9 cellular contexts compared by ENCODE assay signal in the genomic region with DNA sequence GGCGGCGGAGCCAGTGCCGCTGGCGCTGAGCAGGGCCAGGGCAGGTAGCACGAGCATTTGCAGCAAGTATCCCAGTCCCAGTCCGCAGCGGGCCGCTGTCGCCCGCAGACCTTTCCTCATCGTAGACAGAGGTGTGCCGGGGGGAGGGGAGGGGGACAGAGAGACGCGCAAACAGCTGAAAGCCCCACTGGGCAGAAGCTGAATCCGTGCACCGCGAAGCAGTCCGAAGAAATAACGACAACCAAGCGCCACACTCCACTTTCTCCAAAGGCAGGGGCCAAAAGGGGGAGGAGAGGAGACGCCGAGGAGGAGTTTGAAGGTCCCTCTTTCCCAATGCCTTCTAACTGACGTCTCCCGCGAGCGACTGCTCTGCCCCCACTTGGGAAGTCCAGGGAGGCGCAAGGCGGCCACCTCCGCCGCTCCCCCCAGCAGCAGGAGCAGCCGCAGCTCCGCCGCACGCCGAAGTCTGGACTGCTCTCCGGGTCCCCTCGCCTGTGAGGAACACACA. TPM values are rescaled to one million over a fixed set of nuclear protein-coding genes. Genes with fewer than 3 reads are reported as not detected.
DNase-seq lines count a peak whose midpoint lies in the region; ATAC-seq, FAIRE-seq and TF ChIP-seq lines count a peak whose summit lies in the region.
"Had no signal": no experiment of that assay in that cellular context is flagged by ENCODE, and none has a peak within 500 bp of the region (broad histone marks: within the 10 kb centered on the region; RNA-seq: fewer than 3 reads in every experiment).

A gene (minus strand): TSS at position 236 of the 508 bp plus-strand sequence.

- intact Hi-C loops in activated CD4-positive, alpha-beta memory T cell treated with anti-CD3 and anti-CD28 coated beads for 36 hours (cut with micrococcal nuclease): no loop called here

- ATAC-seq in A549 (peak; percentile 57 to 76), HG03457 (IDR thresholded peaks at IDR 0.05; ENCODE audit: unreplicated experiment) (no peak), GM21576 (IDR thresholded peaks at IDR 0.05; ENCODE audit: unreplicated experiment) (no peak)

- no peak for TF ChIP-seq POLR2A in A549 (IDR thresholded peaks at IDR 0.05; ENCODE audit: low read length)
- peak; percentile 29; the same call in 1 of the 2 replicates for TF ChIP-seq POLR2A in H54 (IDR thresholded peaks at IDR 0.05; ENCODE audit: low read depth, low read length)

- peak within 1 kb of the TSS; percentile 99 for H3K4me2 ChIP-seq in A549

- H3K9me3 Mint-ChIP-seq in activated CD4-positive, alpha-beta memory T cell treated with anti-CD3 and anti-CD28 coated beads for 36 hours: no peaks in the 10 kb centered on the region
- H3K9me3 Mint-ChIP-seq in nephron progenitor cell: no peaks in the 10 kb centered on the region

- H3K27me3 Mint-ChIP-seq in activated CD4-positive, alpha-beta memory T cell treated with anti-CD3 and anti-CD28 coated beads for 36 hours: peaks cover 50% of the 10 kb centered on the region
- peaks cover 21% of the 10 kb centered on the region for H3K27me3 Mint-ChIP-seq in nephron progenitor cell (ENCODE audit: low read depth, poor library complexity)

- H3K4me3 Mint-ChIP-seq in activated CD4-positive, alpha-beta memory T cell treated with anti-CD3 and anti-CD28 coated beads for 36 hours: peak within 1 kb of the TSS; percentile 69
- peak within 1 kb of the TSS; percentile 89 for H3K4me3 Mint-ChIP-seq in nephron progenitor cell

- POLR2A ChIA-PET in A549 (lab: Yijun Ruan, JAX): no interaction called here
- POLR2A ChIA-PET in activated CD4-positive, alpha-beta memory T cell treated with anti-CD3 and anti-CD28 coated beads for 36 hours (lab: Charles Lee): no interaction called here

- no peaks in the 10 kb centered on the region for H3K9me3 ChIP-seq in A549

- TF ChIP-seq CTCF in A549 (IDR thresholded peaks at IDR 0.05) (no peak), nephron progenitor cell (IDR thresholded peaks at IDR 0.05) (no peak)

- peak within 1 kb of the TSS; percentile 48 for H3K4me3 ChIP-seq in A549

- peaks cover 8% of the 10 kb centered on the region for H3K4me1 Mint-ChIP-seq in activated CD4-positive, alpha-beta memory T cell treated with anti-CD3 and anti-CD28 coated beads for 36 hours (ENCODE audit: low read depth)
- H3K4me1 Mint-ChIP-seq in nephron progenitor cell: peaks cover 56% of the 10 kb centered on the region

- WGBS in A549 (ENCODE audit: missing lambda C conversion rate): 9% methylated on average over 19 of the region's 37 CpGs

- FAIRE-seq in A549 (lab: Jason Lieb, UNC) (no peak), H54 (lab: Jason Lieb, UNC) (no peak), frontal cortex (lab: Jason Lieb, UNC) (no peak)

- peak in 1 of 2 experiments; percentile 37 for DNase-seq in A549 (ENCODE audit: low read depth in 1 of 2, low spot score in 1 of 2)
- DNase-seq in H54 (ENCODE audit: insufficient read length, low spot score): peak; percentile 26
- no peak for DNase-seq in activated CD4-positive, alpha-beta memory T cell treated with anti-CD3 and anti-CD28 coated beads for 36 hours
- peak; percentile 58 to 60 for DNase-seq in frontal cortex (ENCODE audit: low spot score in 2 of 2)
- peak; percentile 73 for DNase-seq in nephron progenitor cell
- DNase-seq in germinal center (ENCODE audit: low spot score): no peak

- no peak within 1 kb of the TSS for H3K27ac Mint-ChIP-seq in activated CD4-positive, alpha-beta memory T cell treated with anti-CD3 and anti-CD28 coated beads for 36 hours
- no peak within 1 kb of the TSS for H3K27ac Mint-ChIP-seq in nephron progenitor cell

- no peak for TF ChIP-seq EP300 in A549 (IDR thresholded peaks at IDR 0.05)

- CTCF ChIA-PET in A549 (lab: Yijun Ruan, JAX): interaction anchor here (1.3 kb wide), 1 partner anchor 38 kb away, joined by 3 read pairs; no protein-coding TSS in a partner anchor
- CTCF ChIA-PET in activated CD4-positive, alpha-beta memory T cell treated with anti-CD3 and anti-CD28 coated beads for 36 hours (lab: Charles Lee): interaction anchor here (0.6 kb wide), 1 partner anchor 319 kb away, joined by 3 read pairs; no protein-coding TSS in a partner anchor

- TF ChIP-seq RAD21 in A549 (conservative IDR thresholded peaks at IDR 0.05 in 1 of 2, IDR thresholded peaks at IDR 0.05 in 1 of 2): no peak

- 0 out of 3 replicates have a peak, but pooled peaks cover 6% of the 10 kb centered on the region for H3K4me1 ChIP-seq in A549

- no peaks in the 10 kb centered on the region for H3K36me3 Mint-ChIP-seq in activated CD4-positive, alpha-beta memory T cell treated with anti-CD3 and anti-CD28 coated beads for 36 hours
- no peaks in the 10 kb centered on the region for H3K36me3 Mint-ChIP-seq in nephron progenitor cell (ENCODE audit: low read depth)

- H3K27ac ChIP-seq in A549: peak within 1 kb of the TSS in 1 of 2 experiments; percentile 65; a peak in 2 of 6 replicates
- H3K27ac ChIP-seq: epithelial cell of prostate had no signal

TF ChIP-seq in A549, 52 proteins besides CTCF, POLR2A, EP300 and RAD21:
- TF ChIP-seq CBX8 (IDR thresholded peaks at IDR 0.05) (no peak), JUNB (IDR thresholded peaks at IDR 0.05) (no peak), NPAS2 (CRISPR knock-in tag; IDR thresholded peaks at IDR 0.05; ENCODE audit: borderline replicate concordance) (no peak), RNF2 (IDR thresholded peaks at IDR 0.05; ENCODE audit: borderline replicate concordance, low read depth) (peak; percentile 21; the same call in 1 of the 2 replicates)

RNA-seq across cellular contexts. Expression of the gene that starts here (rescaled TPM):
- polyA plus RNA-seq in A549 (2011; rRNA removed) (0.07 and 0.13 TPM in 2 replicates), A549 (2017; fragmentation: RNase III; extraction: RNeasy Plus Mini Kit Qiagen cat#74134 plus additional on column Dnase treatment) (not detected in 3 replicates)
- 0.03 TPM in 1 of 2 replicates, not detected in the other for polyA plus RNA-seq in A549 (2012; cell fraction: cytosol; rRNA removed)
- not detected in 2 replicates for polyA plus RNA-seq in A549 (2012; cell fraction: nucleus; rRNA removed)
- polyA minus RNA-seq in A549 (2011; rRNA and poly(A)+ RNA removed): 0.12 and 0.19 TPM in 2 replicates
- total RNA-seq in activated CD4-positive, alpha-beta memory T cell treated with anti-CD3 and anti-CD28 coated beads for 36 hours: not detected
- total RNA-seq in frontal cortex: 14.3 TPM

Comparison
In these comparisons a context has a peak if more than half of its experiments do, and no peak if none do; other contexts are left out.
1. RNA of the gene that starts here (total RNA-seq): 14.3 TPM in frontal cortex (single experiment); not detected in activated CD4-positive, alpha-beta memory T cell treated with anti-CD3 and anti-CD28 coated beads for 36 hours; every median in the first group is over 10 times any median in the second.
2. Peak in ATAC-seq, H3K4me3 ChIP-seq and H3K4me2 ChIP-seq in A549; RNA of the gene not detected or under 1 TPM.
3. DNase-seq: peak in H54 (single experiment), frontal cortex (2 of 2) and nephron progenitor cell (single experiment); none in activated CD4-positive, alpha-beta memory T cell treated with anti-CD3 and anti-CD28 coated beads for 36 hours (single experiment) and germinal center (single experiment).